In genomic region chr3:52057806-52058099, GRCh38 we compare ENCODE assay signal across 8 cellular contexts. TPM values are rescaled to one million over a fixed set of nuclear protein-coding genes. Genes with fewer than 3 reads are reported as not detected.
DNase-seq lines count a peak whose midpoint lies in the region; TF ChIP-seq lines count a peak whose summit lies in the region.

No MANE protein-coding gene starts in this region.

- H3K4me3 ChIP-seq in GM12865 (ENCODE audit: low read depth, low read length): peak overlapping the region; percentile 54
- peak overlapping the region; percentile 37 for H3K4me3 ChIP-seq in SU-DHL-6 (ENCODE audit: insufficient read depth, low read length, poor library complexity, severe bottlenecking)
- H3K4me3 ChIP-seq in fibroblast of the aortic adventitia (ENCODE audit: low read depth, low read length): peak overlapping the region; percentile 74
- H3K4me3 ChIP-seq in retinal pigment epithelial cell (ENCODE audit: low read length): peak overlapping the region; percentile 50

- H4K20me1 ChIP-seq in SU-DHL-6 (ENCODE audit: low read depth, low read length): no peaks in the 10 kb centered on the region

- no peaks in the 10 kb centered on the region for H3F3A ChIP-seq in SU-DHL-6 (ENCODE audit: insufficient read depth)

- DNase-seq in GM12865 (ENCODE audit: low read depth) (no peak), fibroblast of the aortic adventitia (ENCODE audit: low read depth) (no peak), retinal pigment epithelial cell (ENCODE audit: low read depth) (no peak), NCI-H1930 (lab: John Stamatoyannopoulos, UW) (no peak), kidney tubule cell (ENCODE audit: low spot score) (no peak), NCI-H2029 (lab: John Stamatoyannopoulos, UW) (no peak), UCSD-AML1 (lab: John Stamatoyannopoulos, UW; ENCODE audit: unreplicated experiment) (no peak)

- no peak for TF ChIP-seq CTCF in GM12865 (IDR thresholded peaks at IDR 0.05; ENCODE audit: insufficient read depth, low read depth, low read length, missing control alignments)
- no peak for TF ChIP-seq CTCF in SU-DHL-6 (IDR thresholded peaks at IDR 0.05; ENCODE audit: insufficient read depth, low read length, poor library complexity, severe bottlenecking)
- no peak for TF ChIP-seq CTCF in fibroblast of the aortic adventitia (IDR thresholded peaks at IDR 0.05; ENCODE audit: insufficient read depth, low read length)
- TF ChIP-seq CTCF in retinal pigment epithelial cell (conservative IDR thresholded peaks at IDR 0.05; ENCODE audit: low read depth, low read length): no peak

- peak overlapping the region; percentile 47 for H3K9ac ChIP-seq in SU-DHL-6 (ENCODE audit: low read length)

- H3K27me3 ChIP-seq in SU-DHL-6 (ENCODE audit: low read length): no peaks in the 10 kb centered on the region

- no peaks in the 10 kb centered on the region for H3K9me2 ChIP-seq in SU-DHL-6 (replicated peaks; ENCODE audit: insufficient read depth, low read length)

- H3K79me2 ChIP-seq in SU-DHL-6 (ENCODE audit: insufficient read depth, low read length): no peaks in the 10 kb centered on the region

- no peaks in the 10 kb centered on the region for H3K36me3 ChIP-seq in SU-DHL-6 (ENCODE audit: low read length)

- H2AFZ ChIP-seq in SU-DHL-6 (ENCODE audit: low read depth, low read length, severe bottlenecking): peak overlapping the region; percentile 70

- H3K4me2 ChIP-seq in SU-DHL-6 (ENCODE audit: low read depth, low read length, poor library complexity, severe bottlenecking): peak overlapping the region; percentile 55

- H3K27ac ChIP-seq in SU-DHL-6 (ENCODE audit: low read depth, low read length): no peak overlapping the region

- H3K9me3 ChIP-seq in SU-DHL-6 (ENCODE audit: insufficient read depth, low read length): no peaks in the 10 kb centered on the region

RNA-seq across cellular contexts. Expression of gene DUSP7, which starts 1.4 kb away (rescaled TPM):
- total RNA-seq in fibroblast of the aortic adventitia (ENCODE audit: low replicate concordance): 2.9 and 12.8 TPM in 2 replicates
